ENCODE assay signal across 18 cellular contexts in genomic region chr10:44249490-44249889, GRCh38.
DNase-seq lines count a peak whose midpoint lies in the region; ATAC-seq, FAIRE-seq and TF ChIP-seq lines count a peak whose summit lies in the region.
"Had no signal": no experiment of that assay in that cellular context is flagged by ENCODE, and none has a peak within 500 bp of the region (broad histone marks: within the 10 kb centered on the region; RNA-seq: fewer than 3 reads in every experiment).

No MANE protein-coding gene starts in this region.

- H3K23ac ChIP-seq in mesendoderm (ENCODE audit: low read length) = no peak overlapping the region

- H2BK5ac ChIP-seq in mesendoderm (ENCODE audit: low read length) = no peak overlapping the region

- no peak overlapping the region for H4K8ac ChIP-seq in mesendoderm (ENCODE audit: low read depth, low read length)

- 7% methylated on average over 11 of the region's 11 CpGs for WGBS in A549 (ENCODE audit: missing lambda C conversion rate)
- WGBS in mesendoderm (ENCODE audit: extremely low coverage, insufficient coverage, low lambda C conversion rate) = no CpG with 5 or more reads among the region's 11 CpGs
- WGBS in aorta, 2 donors = 85 to 89% methylated on average over 11 of the region's 11 CpGs

- no peak overlapping the region for H2BK120ac ChIP-seq in mesendoderm (ENCODE audit: low read depth, low read length)

- H3K79me1 ChIP-seq in mesendoderm (ENCODE audit: low read length) = no peaks in the 10 kb centered on the region

- no peaks in the 10 kb centered on the region for H3K27me3 ChIP-seq in mesendoderm (ENCODE audit: insufficient read depth, low read length, poor library complexity)
- H3K27me3 ChIP-seq in aorta (ENCODE audit: control insufficient read depth in 1 of 2, insufficient read depth in 2 of 2, low read length in 1 of 2) = no peaks in the 10 kb centered on the region

- H2BK15ac ChIP-seq in mesendoderm (replicated peaks; ENCODE audit: low read depth) = no peak overlapping the region

- no peak for TF ChIP-seq POLR2A in A549 (IDR thresholded peaks at IDR 0.05; ENCODE audit: low read length)

- intact Hi-C loops in head of caudate nucleus (cut with DNase I) = no loop called here
- intact Hi-C loops in aorta (cut with DNase I) = no loop called here

- peak overlapping the region; percentile 25 for H3K18ac ChIP-seq in mesendoderm (ENCODE audit: low read length)

- H3K36me3 ChIP-seq in mesendoderm (ENCODE audit: control insufficient read depth, insufficient read depth, low read length) = no peaks in the 10 kb centered on the region
- H3K36me3 ChIP-seq in aorta (ENCODE audit: control insufficient read depth in 1 of 2, insufficient read depth in 2 of 2, low read length in 1 of 2) = no peaks in the 10 kb centered on the region

- no peaks in the 10 kb centered on the region for H3K79me2 ChIP-seq in mesendoderm (ENCODE audit: control insufficient read depth, insufficient read depth, low read length)

- POLR2A ChIA-PET in A549 (lab: Yijun Ruan, JAX) = no interaction called here

- H3K4me3 ChIP-seq in A549 (no peak overlapping the region), mesendoderm (ENCODE audit: low read length) (no peak overlapping the region), aorta (ENCODE audit: low read length in 2 of 2) (no peak overlapping the region)
- H3K4me3 ChIP-seq: PC-9 had no signal

- TF ChIP-seq EP300 in A549 (IDR thresholded peaks at IDR 0.05) = no peak

- H3K56ac ChIP-seq in mesendoderm (ENCODE audit: low read length) = peak overlapping the region; percentile 49

- TF ChIP-seq RAD21 in A549 (conservative IDR thresholded peaks at IDR 0.05 in 1 of 2, IDR thresholded peaks at IDR 0.05 in 1 of 2) = no peak

- DNase-seq in A549 (ENCODE audit: low read depth in 1 of 2, low spot score in 1 of 2) (no peak), HT-29 (ENCODE audit: low spot score) (peak; percentile 21), RPMI7951 (ENCODE audit: low read depth) (peak; percentile 42), mesendoderm (no peak), head of caudate nucleus (no peak), T1000 (lab: John Stamatoyannopoulos, UW) (no peak), aorta (no peak)
- DNase-seq: C1 segment of cervical spinal cord, H7, KBM-7, NCI-H1048, NCI-H146, NCI-H2107, NCI-H226, NCI-H524 treated with DMSO at 0.1 percent for 48 hours, SW 1271 had no signal

- H4K5ac ChIP-seq in mesendoderm (ENCODE audit: low read length) = no peak overlapping the region

- H3K4ac ChIP-seq in mesendoderm (ENCODE audit: low read depth, low read length) = no peak overlapping the region

- H3K9me3 ChIP-seq in A549 = peaks cover 4% of the 10 kb centered on the region; the same call in 1 of the 3 replicates
- H3K9me3 ChIP-seq in aorta (ENCODE audit: control insufficient read depth, low read length) = no peaks in the 10 kb centered on the region

- H3K4me2 ChIP-seq in A549 (peak overlapping the region; percentile 45; the same call in 2 of the 3 replicates), mesendoderm (ENCODE audit: low read length) (no peak overlapping the region)
- H3K4me2 ChIP-seq: PC-9 had no signal

- H3K4me1 ChIP-seq in A549 = no peaks in the 10 kb centered on the region; the same call in 2 of the 3 replicates
- peaks cover 2% of the 10 kb centered on the region for H3K4me1 ChIP-seq in mesendoderm (ENCODE audit: control insufficient read depth, low read depth, low read length)
- H3K4me1 ChIP-seq in aorta (ENCODE audit: control insufficient read depth in 1 of 2, insufficient read depth in 2 of 2, low read length in 2 of 2) = no peaks in the 10 kb centered on the region

- H2AK5ac ChIP-seq in mesendoderm (ENCODE audit: low read length) = no peak overlapping the region

- H3K9ac ChIP-seq in mesendoderm (ENCODE audit: low read length) = no peak overlapping the region

- H3K27ac ChIP-seq in A549 (peak overlapping the region; percentile 27 to 57; a peak in 3 of 6 replicates), mesendoderm (ENCODE audit: low read depth, low read length) (no peak overlapping the region), aorta (ENCODE audit: low read depth in 1 of 2, low read length in 2 of 2) (no peak overlapping the region)
- H3K27ac ChIP-seq: PC-9 had no signal

- TF ChIP-seq CTCF in A549 (IDR thresholded peaks at IDR 0.05) = no peak

- ATAC-seq in A549 (no peak), aorta (ENCODE audit: low FRiP score) (no peak)

- CTCF ChIA-PET in A549 (lab: Yijun Ruan, JAX) = interaction anchor here (1.3 kb wide), 1 partner anchor 379 kb away, joined by 3 read pairs; no protein-coding TSS in a partner anchor

- FAIRE-seq in A549 (lab: Jason Lieb, UNC) = no peak
- FAIRE-seq: GM19239 had no signal

TF ChIP-seq in A549, 52 proteins besides CTCF, POLR2A, EP300 and RAD21:
- no peak for TF ChIP-seq USF2 (IDR thresholded peaks at IDR 0.05)
- TF ChIP-seq CHD4 (IDR thresholded peaks at IDR 0.05; ENCODE audit: borderline replicate concordance) = no peak
- no peak for TF ChIP-seq MAFK (IDR thresholded peaks at IDR 0.05; ENCODE audit: partially characterized antibody)
TF ChIP-seq in A549: peak in this region for 0.

Comparison
In these comparisons a context has a peak if more than half of its experiments do, and no peak if none do; other contexts are left out.
1. DNase-seq: peak in HT-29 (single experiment) and RPMI7951 (single experiment); none in A549 (0 of 2), mesendoderm (single experiment), head of caudate nucleus (0 of 42), T1000 (single experiment) and aorta (0 of 2).
2. H3K27ac ChIP-seq: peak in A549 (2 of 2); none in mesendoderm (single experiment) and aorta (0 of 2).